26 cellular contexts compared by ENCODE assay signal in the genomic region with DNA sequence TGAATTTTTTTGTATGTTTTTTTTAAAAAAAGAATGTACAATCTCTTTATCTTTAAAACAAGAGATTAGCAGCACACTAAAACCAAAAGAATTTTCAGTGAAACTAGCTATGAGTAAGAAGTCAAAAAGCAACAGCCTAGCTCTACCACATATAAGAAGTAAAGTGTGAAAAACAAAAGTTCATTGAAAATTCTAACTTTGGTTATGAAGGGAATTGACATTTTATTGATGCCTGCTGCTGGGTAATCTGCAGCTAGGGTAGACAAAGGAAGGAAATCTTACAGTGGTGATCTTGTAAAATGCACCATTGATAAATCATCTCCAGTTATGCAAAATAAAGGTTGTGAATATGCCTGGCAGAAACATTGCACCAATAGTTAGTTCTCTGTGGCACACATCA. TPM values are rescaled to one million over a fixed set of nuclear protein-coding genes. Genes with fewer than 3 reads are reported as not detected.
"Had no signal": no experiment of that assay in that cellular context is flagged by ENCODE, and none has a peak within 500 bp of the region (broad histone marks: within the 10 kb centered on the region; RNA-seq: fewer than 3 reads in every experiment).

No MANE protein-coding gene starts in this region.

- ATAC-seq: body of pancreas, K562, T-cell had no signal

- H3K4me1 Mint-ChIP-seq: T-cell had no signal

- DNase-seq: activated CD4-positive, alpha-beta T cell treated with anti-CD3 and anti-CD28 coated beads, Interleukin-2, amount 10 ng/mL, durations not matched to agents 24 days and 14 days; activated CD4-positive, alpha-beta T cell treated with anti-CD3 and anti-CD28 coated beads, Interleukin-2, amount 50 U/mL, for 48 hours; activated CD8-positive, alpha-beta memory T cell treated with anti-CD3 and anti-CD28 coated beads, Interleukin-2, amount 50 U/mL, for 48 hours; activated effector memory CD4-positive, alpha-beta T cell treated with Interleukin-2 at 50 U/mL for 16 hours; activated naive CD4-positive, alpha-beta T cell; activated T-cell treated with anti-CD3 and anti-CD28 coated beads, Interleukin-2, amount 50 U/mL, for 48 hours; amniotic stem cell; body of pancreas; central memory CD4-positive, alpha-beta T cell; Karpas-422; NCI-H1105 treated with DMSO at 0.1 percent for 48 hours; NCI-H1436 treated with DMSO at 0.1 percent for 48 hours; NCI-H187; NCI-H2081 treated with DMSO at 0.1 percent for 48 hours; NCI-H446 treated with DMSO at 0.1 percent for 48 hours; NCI-H524 treated with DMSO at 0.1 percent for 48 hours; NCI-H774; T-cell had no signal

- H3K4me3 ChIP-seq: ascending aorta, body of pancreas, K562, SK-N-MC had no signal

- H3K27ac ChIP-seq: ascending aorta, body of pancreas, SK-N-MC, VCaP had no signal

- H3K36me3 ChIP-seq: ascending aorta had no signal

- H3K27me3 ChIP-seq: ascending aorta, body of pancreas had no signal

- H3K27me3 Mint-ChIP-seq: T-cell had no signal

- H3K4me1 ChIP-seq: ascending aorta, body of pancreas had no signal

- H3K4me3 Mint-ChIP-seq: activated CD4-positive, alpha-beta T cell treated with anti-CD3 and anti-CD28 coated beads, Interleukin-2, amount 10 ng/mL, durations not matched to agents 24 days and 14 days; T-cell had no signal

- H3K36me3 Mint-ChIP-seq: T-cell had no signal

- H3K27ac Mint-ChIP-seq: activated CD4-positive, alpha-beta T cell treated with anti-CD3 and anti-CD28 coated beads, Interleukin-2, amount 10 ng/mL, durations not matched to agents 24 days and 14 days; T-cell had no signal

RNA-seq across cellular contexts. Expression of gene FOXB1, which starts 37.8 kb away (rescaled TPM):
- total RNA-seq: ascending aorta, body of pancreas, bronchial epithelial cell, chondrocyte, K562, OCI-LY7, RPMI7951 had no signal
- polyA plus RNA-seq: K562 had no signal
